ENCODE assay signal across 7 cellular contexts in the genomic region with DNA sequence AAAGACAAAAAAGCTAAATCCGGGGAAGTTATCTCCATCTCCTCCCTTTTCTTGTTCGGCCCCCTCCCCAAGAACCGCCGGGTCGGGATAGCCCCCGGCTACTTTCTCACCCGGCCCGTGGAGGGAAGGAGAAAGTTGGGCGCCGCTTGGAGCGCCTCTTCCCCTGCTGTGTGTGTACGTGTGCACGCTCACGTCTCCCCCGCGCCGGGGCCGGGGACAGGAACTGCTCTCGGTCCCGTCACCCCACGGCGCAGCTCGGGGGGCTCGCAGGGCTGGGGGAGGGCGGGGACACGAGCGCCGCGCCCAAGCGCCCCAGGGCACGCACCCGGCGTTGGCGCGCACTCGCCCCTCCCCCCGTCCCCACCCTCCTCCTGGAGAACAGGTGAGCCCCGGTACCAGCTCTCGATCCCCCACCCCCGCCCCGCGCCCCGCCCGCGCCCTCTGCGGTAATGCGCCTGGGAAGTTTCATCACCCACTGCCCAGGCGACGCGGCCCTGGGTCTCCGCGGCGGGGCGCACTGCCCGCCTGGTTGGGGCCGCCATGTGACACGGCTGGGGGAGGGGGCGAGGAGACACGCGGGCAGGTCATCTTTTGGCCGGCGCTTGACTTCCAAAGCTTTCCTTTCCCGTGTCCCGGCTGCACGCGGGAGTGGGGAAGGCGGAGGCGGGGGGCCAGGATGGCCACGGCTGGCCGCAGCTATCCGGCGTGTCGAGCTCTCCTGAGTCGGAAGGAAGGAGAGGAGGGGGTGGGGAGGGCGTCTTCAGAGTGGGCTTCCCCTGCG. TPM values are rescaled to one million over a fixed set of nuclear protein-coding genes. Genes with fewer than 3 reads are reported as not detected.
DNase-seq lines count a peak whose midpoint lies in the region; ATAC-seq and TF ChIP-seq lines count a peak whose summit lies in the region.

No MANE protein-coding gene starts in this region.

- H3K9me3 ChIP-seq in SJCRH30 (replicated peaks) (no peaks in the 10 kb centered on the region), esophagus (ENCODE audit: control insufficient read depth in 2 of 2, insufficient read depth in 1 of 2, low read depth in 1 of 2, low read length in 1 of 2) (no peaks in the 10 kb centered on the region)

- ATAC-seq in GM18498 (IDR thresholded peaks at IDR 0.05; ENCODE audit: unreplicated experiment) (peak; percentile 40), HG02885 (IDR thresholded peaks at IDR 0.05; ENCODE audit: poor library complexity, unreplicated experiment) (peak; percentile 49), HG02938 (IDR thresholded peaks at IDR 0.05; ENCODE audit: unreplicated experiment) (no peak)

- H3K27me3 ChIP-seq in SJCRH30 (no peaks in the 10 kb centered on the region), esophagus (ENCODE audit: control insufficient read depth in 1 of 2, insufficient read depth in 2 of 2, low read length in 2 of 2) (peaks cover 0 to 21% of the 10 kb centered on the region in 2 donors)

- H3K36me3 ChIP-seq in SJCRH30 (peaks cover 31% of the 10 kb centered on the region), esophagus (ENCODE audit: control insufficient read depth in 2 of 2, insufficient read depth in 2 of 2, low read length in 1 of 2) (no peaks in the 10 kb centered on the region)

- H3K4me1 ChIP-seq in SJCRH30 (peaks cover 14% of the 10 kb centered on the region; the same call in 1 of the 2 replicates), esophagus (ENCODE audit: control insufficient read depth in 2 of 2, insufficient read depth in 2 of 2, low read length in 1 of 2) (peaks cover 14 to 19% of the 10 kb centered on the region in 2 donors)

- DNase-seq in SJCRH30, result peak; percentile 58 to 65
- DNase-seq in retinal pigment epithelial cell (ENCODE audit: low read depth), result no peak
- no peak for DNase-seq in H4 (ENCODE audit: low spot score)

- H3K4me3 ChIP-seq in SJCRH30, result peak overlapping the region; percentile 86
- peak overlapping the region; percentile 20 to 28 for H3K4me3 ChIP-seq in esophagus (ENCODE audit: low read depth in 1 of 2, low read length in 2 of 2)
- H3K4me3 ChIP-seq in retinal pigment epithelial cell (ENCODE audit: low read length), result peak overlapping the region; percentile 84

- TF ChIP-seq CTCF in retinal pigment epithelial cell (conservative IDR thresholded peaks at IDR 0.05; ENCODE audit: low read depth, low read length), result peak; percentile 17

- 6% methylated on average over 57 to 76 of the region's 76 CpGs for WGBS in esophagus, 2 donors

- peak overlapping the region; percentile 78 for H3K27ac ChIP-seq in SJCRH30
- H3K27ac ChIP-seq in esophagus (ENCODE audit: low read depth in 2 of 2, low read length in 1 of 2), result no peak overlapping the region

RNA-seq across cellular contexts. Expression of gene STC2, which starts 1.3 kb away (rescaled TPM):
- total RNA-seq in SJCRH30 (2014; rRNA removed; shearing (Covaris generic)), result 114 TPM in 2 replicates
- polyA plus RNA-seq in esophagus, result 1 to 10 TPM in 1 of 2 donors, under 1 TPM in 1; 0.35 to 1.4 TPM
- total RNA-seq in H4 (2014; rRNA removed; shearing (Covaris generic)), result 36.6 and 43.8 TPM in 2 replicates

Comparison
In these comparisons a context has a peak if more than half of its experiments do, and no peak if none do; other contexts are left out.
1. DNase-seq: peak in SJCRH30 (2 of 2); none in retinal pigment epithelial cell (single experiment) and H4 (single experiment).
2. H3K4me3 ChIP-seq: peak in every context shown above with its lines; median percentile 86 in SJCRH30; 84 in retinal pigment epithelial cell; 24 in esophagus.